ENCODE assay signal across 25 cellular contexts in the genomic region with DNA sequence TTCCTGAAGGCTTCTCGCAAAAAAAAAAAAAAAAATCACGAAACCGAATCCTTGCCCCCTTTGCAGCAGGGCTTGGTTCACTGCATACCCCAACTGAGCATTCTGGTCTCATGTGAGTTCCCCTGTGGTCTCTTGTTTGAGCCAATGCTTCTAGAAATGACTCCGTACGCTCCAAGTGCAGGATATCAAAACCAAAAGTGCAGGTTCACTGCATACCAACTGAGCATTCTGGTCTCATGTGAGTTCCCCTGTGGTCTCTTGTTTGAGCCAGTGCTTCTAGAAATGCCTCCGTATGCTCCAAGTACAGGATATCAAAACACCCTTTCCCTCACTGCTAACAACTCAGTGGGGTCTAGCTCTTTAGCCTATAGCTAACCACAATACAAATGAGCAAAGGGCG.
DNase-seq lines count a peak whose midpoint lies in the region; ATAC-seq, FAIRE-seq and TF ChIP-seq lines count a peak whose summit lies in the region.
"Had no signal": no experiment of that assay in that cellular context is flagged by ENCODE, and none has a peak within 500 bp of the region (broad histone marks: within the 10 kb centered on the region; RNA-seq: fewer than 3 reads in every experiment).

No MANE protein-coding gene starts in this region.

- no TSS peak for BruUV-seq in GM12878 (replicated peaks; lab: Mats Ljungman, UMichigan)

- H2AFZ ChIP-seq in GM12878 (ENCODE audit: control insufficient read depth, low read depth, low read length): no peak overlapping the region
- no peak overlapping the region for H2AFZ ChIP-seq in GM23248
- H2AFZ ChIP-seq: parathyroid adenoma had no signal

- DNase-seq in GM12878 (ENCODE audit: low read depth, low spot score): peak; percentile 38
- no peak for DNase-seq in ecto neural progenitor cell (ENCODE audit: low spot score)
- no peak for DNase-seq in Right ventricle myocardium superior
- DNase-seq in GM23248: no peak
- DNase-seq in T-helper 2 cell: no peak
- DNase-seq: activated CD4-positive, alpha-beta T cell treated with anti-CD3 and anti-CD28 coated beads, Interleukin-2, amount 10 ng/mL, durations not matched to agents 24 days and 14 days; activated naive CD8-positive, alpha-beta T cell treated with anti-CD3 and anti-CD28 coated beads for 36 hours; CD8-positive, alpha-beta T cell; DMS79; effector memory CD8-positive, alpha-beta T cell; esophagus squamous epithelium; HCEC 1CT; KBM-7; left cardiac atrium; mesendoderm; naive thymus-derived CD4-positive, alpha-beta T cell; NCI-H82; stimulated activated naive B cell treated with anti-CD40 and anti-IgM and Interleukin-4, amounts not matched to agents 10 μg/mL and 1 μg/mL and 100 μg/mL, for 72 hours had no signal

- H3K9ac ChIP-seq in GM12878 (ENCODE audit: control insufficient read depth, insufficient read depth, low read length): no peak overlapping the region
- H3K9ac ChIP-seq in GM23248: no peak overlapping the region
- H3K9ac ChIP-seq: parathyroid adenoma had no signal

- ATAC-seq in GM19324 (IDR thresholded peaks at IDR 0.05; ENCODE audit: low FRiP score, unreplicated experiment) (peak; percentile 66), HG02798 (IDR thresholded peaks at IDR 0.05; ENCODE audit: poor library complexity, unreplicated experiment) (peak; percentile 67), GM12878 (peak; percentile 75), Right ventricle myocardium superior (ENCODE audit: poor library complexity) (no peak)
- ATAC-seq: activated T-helper 17 cell treated with anti-CD3 and anti-CD28 coated beads, Interleukin-2, amount 50 U/mL, for 72 hours; CD8-positive, alpha-beta T cell; effector memory CD8-positive, alpha-beta T cell; left cardiac atrium; naive thymus-derived CD4-positive, alpha-beta T cell; Panc1 had no signal

- no peak overlapping the region for H3K4me2 ChIP-seq in GM12878 (ENCODE audit: control insufficient read depth, insufficient read depth)
- no peak overlapping the region for H3K4me2 ChIP-seq in GM23248 (ENCODE audit: unreplicated experiment)

- intact Hi-C loops in GM12878 (cut with micrococcal nuclease; ENCODE audit: unreplicated experiment): no loop called here
- intact Hi-C loops in Right ventricle myocardium superior (cut with DNase I): no loop called here

- no peak overlapping the region for H3K27ac ChIP-seq in GM12878 (ENCODE audit: control insufficient read depth, insufficient read depth)
- H3K27ac ChIP-seq in GM23248: no peak overlapping the region
- H3K27ac ChIP-seq: esophagus squamous epithelium, parathyroid adenoma, SJSA1, thoracic aorta had no signal

- no peak for TF ChIP-seq CTCF in GM12878 (IDR thresholded peaks at IDR 0.05 in 2 of 3, conservative IDR thresholded peaks at IDR 0.05 in 1 of 3; ENCODE audit: control insufficient read depth in 2 of 3, extremely low read depth in 1 of 3, insufficient read depth in 1 of 3, low read depth in 3 of 3, low read length in 3 of 3)

- RAD21 ChIA-PET in GM12878 (lab: Charles Lee; ENCODE audit: unreplicated experiment): no interaction called here

- in situ Hi-C loops in GM12878 (cut with MboI): no loop called here
- in situ Hi-C loops in GM23248 (cut with MboI): no loop called here

- H3K27me3 ChIP-seq in GM12878 (replicated peaks in 1 of 2; ENCODE audit: control insufficient read depth in 2 of 2, insufficient read depth in 2 of 2, low read length in 1 of 2): no peaks in the 10 kb centered on the region; a peak in 1 of 4 replicates
- no peaks in the 10 kb centered on the region for H3K27me3 ChIP-seq in GM23248 (replicated peaks; ENCODE audit: insufficient read depth)
- H3K27me3 ChIP-seq: SJSA1 had no signal

- CTCF ChIA-PET in GM12878 (lab: Yijun Ruan, JAX): no interaction called here

- no peak for TF ChIP-seq POLR2A in GM12878 (IDR thresholded peaks at IDR 0.05; ENCODE audit: low read depth, low read length)

- H3K4me3 ChIP-seq in GM12878 (no peak overlapping the region), GM23248 (no peak overlapping the region)
- H3K4me3 ChIP-seq: esophagus squamous epithelium, SJSA1, thoracic aorta had no signal

- H3K4me1 ChIP-seq in GM12878 (ENCODE audit: control insufficient read depth, insufficient read depth, low read length): peaks cover 2% of the 10 kb centered on the region; the same call in 1 of the 2 replicates
- no peaks in the 10 kb centered on the region for H3K4me1 ChIP-seq in GM23248 (ENCODE audit: insufficient read depth)
- H3K4me1 ChIP-seq: esophagus squamous epithelium, parathyroid adenoma, SJSA1 had no signal

- H4K20me1 ChIP-seq in GM12878 (ENCODE audit: control insufficient read depth, insufficient read depth) (no peaks in the 10 kb centered on the region), GM23248 (ENCODE audit: insufficient read depth) (no peaks in the 10 kb centered on the region)

- H3K9me3 ChIP-seq in GM12878 (replicated peaks; ENCODE audit: control insufficient read depth, insufficient read depth, low read length) (no peaks in the 10 kb centered on the region), GM23248 (ENCODE audit: low read depth) (no peaks in the 10 kb centered on the region)
- H3K9me3 ChIP-seq: esophagus squamous epithelium, SJSA1, thoracic aorta had no signal

- POLR2A ChIA-PET in GM12878 (lab: Charles Lee): no interaction called here

- H3K36me3 ChIP-seq in GM12878 (ENCODE audit: control insufficient read depth in 2 of 2, insufficient read depth in 2 of 2, low read length in 1 of 2) (no peaks in the 10 kb centered on the region), GM23248 (ENCODE audit: low read depth) (no peaks in the 10 kb centered on the region)
- H3K36me3 ChIP-seq: esophagus squamous epithelium, SJSA1, thoracic aorta had no signal

- no peak for TF ChIP-seq RAD21 in GM12878 (IDR thresholded peaks at IDR 0.05; ENCODE audit: insufficient read depth, low read depth, low read length)

- 0 out of 4 replicates have a peak, but pooled peaks of 1 of the 2 experiments have one; percentile 11 for TF ChIP-seq EP300 in GM12878 (IDR thresholded peaks at IDR 0.05; ENCODE audit: borderline replicate concordance in 1 of 2, control insufficient read depth in 1 of 2, low read depth in 2 of 2, low read length in 2 of 2)

- no peaks in the 10 kb centered on the region for H3K9me2 ChIP-seq in GM23248 (ENCODE audit: insufficient read depth)

- SMC1A ChIA-PET in GM12878 (lab: Charles Lee; ENCODE audit: uncharacterized antibody, unreplicated experiment): interaction anchor here (0.6 kb wide), 1 partner anchor 858 kb away, joined by 3 read pairs; no protein-coding TSS in a partner anchor

- H3K79me2 ChIP-seq in GM12878 (ENCODE audit: control insufficient read depth, insufficient read depth, low read length): no peaks in the 10 kb centered on the region
- no peaks in the 10 kb centered on the region for H3K79me2 ChIP-seq in GM23248 (ENCODE audit: insufficient read depth)
- H3K79me2 ChIP-seq: parathyroid adenoma had no signal

- FAIRE-seq in GM12878 (lab: Jason Lieb, UNC): peak; percentile 35

- no peaks in the 10 kb centered on the region for H3F3A ChIP-seq in GM23248 (ENCODE audit: insufficient read depth)

- 0% methylated on average over 6 of the region's 7 CpGs for WGBS in GM12878 (ENCODE audit: insufficient coverage, insufficient replicate concordance, low lambda C conversion rate, missing lambda C conversion rate)
- WGBS in GM23248 (ENCODE audit: low coverage in 1 of 2, low lambda C conversion rate in 2 of 2, missing lambda C conversion rate in 2 of 2), 2 experiments: 52 to 56% methylated on average over 7 of the region's 7 CpGs

TF ChIP-seq in GM12878, 131 proteins besides CTCF, POLR2A, EP300 and RAD21:
- TF ChIP-seq ZNF207 (IDR thresholded peaks at IDR 0.05; ENCODE audit: borderline replicate concordance) (no peak), RUNX3 (IDR thresholded peaks at IDR 0.05; ENCODE audit: low read length) (peak; percentile 88), JUNB (IDR thresholded peaks at IDR 0.05) (peak; percentile 52; the same call in 1 of the 2 replicates), EED (IDR thresholded peaks at IDR 0.05; ENCODE audit: low read depth) (no peak), PAX5 (IDR thresholded peaks at IDR 0.05; ENCODE audit: borderline replicate concordance, low read depth, low read length) (peak; percentile 67; the same call in 1 of the 2 replicates), ZNF622 (IDR thresholded peaks at IDR 0.05) (no peak), CBFB (IDR thresholded peaks at IDR 0.05; ENCODE audit: low read depth) (peak; percentile 51; the same call in 1 of the 2 replicates), NR2F1 (conservative IDR thresholded peaks at IDR 0.05) (no peak)
